ENCODE assay signal across 25 cellular contexts in genomic region chr1:17350053-17350452, GRCh38.
"Had no signal": no experiment of that assay in that cellular context is flagged by ENCODE, and none has a peak within 500 bp of the region (broad histone marks: within the 10 kb centered on the region; RNA-seq: fewer than 3 reads in every experiment).

No MANE protein-coding gene starts in this region.

- H3K27ac Mint-ChIP-seq: activated CD8-positive, alpha-beta T cell treated with anti-CD3 and anti-CD28 coated beads for 36 hours; activated T-helper 2 cell treated with anti-CD3 and anti-CD28 coated beads, Interferon-gamma antibody, Interleukin-2, Interleukin-4, amounts not matched to agents 10 μg/mL and 5 μg/mL and 100 μg/mL, durations not matched to agents 14 hours and 24 hours and 36 hours; mesothelial cell of epicardium; naive B cell; progenitor cell of endocrine pancreas; WTC11 had no signal

- ATAC-seq: activated CD8-positive, alpha-beta T cell treated with anti-CD3 and anti-CD28 coated beads for 36 hours; activated T-cell treated with anti-CD3 and anti-CD28 coated beads, Interleukin-2, amount 50 U/mL, for 4 hours; foreskin keratinocyte; heart left ventricle; left colon; right lobe of liver; WTC11 had no signal

- H3K4me3 Mint-ChIP-seq: activated CD8-positive, alpha-beta T cell treated with anti-CD3 and anti-CD28 coated beads for 36 hours; activated T-cell treated with anti-CD3 and anti-CD28 coated beads, Interleukin-2, amount 50 U/mL, for 4 hours; mesothelial cell of epicardium; WTC11 had no signal

- H3K9me3 Mint-ChIP-seq: activated CD8-positive, alpha-beta T cell treated with anti-CD3 and anti-CD28 coated beads for 36 hours; activated T-cell treated with anti-CD3 and anti-CD28 coated beads, Interleukin-2, amount 50 U/mL, for 4 hours; activated T-helper 2 cell treated with anti-CD3 and anti-CD28 coated beads, Interferon-gamma antibody, Interleukin-2, Interleukin-4, amounts not matched to agents 10 μg/mL and 5 μg/mL and 100 μg/mL, durations not matched to agents 14 hours and 24 hours and 36 hours; immature natural killer cell; mesothelial cell of epicardium had no signal

- H3K36me3 Mint-ChIP-seq: immature natural killer cell, mesothelial cell of epicardium, WTC11 had no signal

- DNase-seq: activated CD4-positive, alpha-beta T cell treated with anti-CD3 and anti-CD28 coated beads for 1 hour; activated CD4-positive, alpha-beta T cell treated with anti-CD3 and anti-CD28 coated beads, Interleukin-2, amount 50 U/mL, for 1 hour; activated CD8-positive, alpha-beta T cell treated with anti-CD3 and anti-CD28 coated beads for 36 hours; activated T-cell treated with anti-CD3 and anti-CD28 coated beads, Interleukin-2, amount 50 U/mL, for 4 hours; central memory CD4-positive, alpha-beta T cell; dermis blood vessel endothelial cell; effector CD4-positive, alpha-beta T cell; foreskin keratinocyte; heart left ventricle; hypothalamus; immature natural killer cell; kidney; left colon; naive B cell; right lobe of liver; stimulated activated CD4-positive, alpha-beta T cell treated with anti-CD3 and anti-CD28 coated beads, Interleukin-12 subunit alpha, Interleukin-12 subunit beta, amount 100 ng/mL, for 4 hours; stimulated activated CD4-positive, alpha-beta T cell treated with anti-CD3 and anti-CD28 coated beads, Interleukin-4, amount 100 ng/mL, for 1 hour; stomach; T-helper 2 cell; thyroid gland; upper lobe of left lung had no signal
